1 cellular context compared by ENCODE assay signal in genomic region chr3:190597291-190597690, GRCh38.
TF ChIP-seq lines count a peak whose summit lies in the region.

No MANE protein-coding gene starts in this region.

TF ChIP-seq in GM23338, 12 proteins besides CTCF, POLR2A, EP300 and RAD21 (continued from another document):
- TF ChIP-seq, protein P1, sequence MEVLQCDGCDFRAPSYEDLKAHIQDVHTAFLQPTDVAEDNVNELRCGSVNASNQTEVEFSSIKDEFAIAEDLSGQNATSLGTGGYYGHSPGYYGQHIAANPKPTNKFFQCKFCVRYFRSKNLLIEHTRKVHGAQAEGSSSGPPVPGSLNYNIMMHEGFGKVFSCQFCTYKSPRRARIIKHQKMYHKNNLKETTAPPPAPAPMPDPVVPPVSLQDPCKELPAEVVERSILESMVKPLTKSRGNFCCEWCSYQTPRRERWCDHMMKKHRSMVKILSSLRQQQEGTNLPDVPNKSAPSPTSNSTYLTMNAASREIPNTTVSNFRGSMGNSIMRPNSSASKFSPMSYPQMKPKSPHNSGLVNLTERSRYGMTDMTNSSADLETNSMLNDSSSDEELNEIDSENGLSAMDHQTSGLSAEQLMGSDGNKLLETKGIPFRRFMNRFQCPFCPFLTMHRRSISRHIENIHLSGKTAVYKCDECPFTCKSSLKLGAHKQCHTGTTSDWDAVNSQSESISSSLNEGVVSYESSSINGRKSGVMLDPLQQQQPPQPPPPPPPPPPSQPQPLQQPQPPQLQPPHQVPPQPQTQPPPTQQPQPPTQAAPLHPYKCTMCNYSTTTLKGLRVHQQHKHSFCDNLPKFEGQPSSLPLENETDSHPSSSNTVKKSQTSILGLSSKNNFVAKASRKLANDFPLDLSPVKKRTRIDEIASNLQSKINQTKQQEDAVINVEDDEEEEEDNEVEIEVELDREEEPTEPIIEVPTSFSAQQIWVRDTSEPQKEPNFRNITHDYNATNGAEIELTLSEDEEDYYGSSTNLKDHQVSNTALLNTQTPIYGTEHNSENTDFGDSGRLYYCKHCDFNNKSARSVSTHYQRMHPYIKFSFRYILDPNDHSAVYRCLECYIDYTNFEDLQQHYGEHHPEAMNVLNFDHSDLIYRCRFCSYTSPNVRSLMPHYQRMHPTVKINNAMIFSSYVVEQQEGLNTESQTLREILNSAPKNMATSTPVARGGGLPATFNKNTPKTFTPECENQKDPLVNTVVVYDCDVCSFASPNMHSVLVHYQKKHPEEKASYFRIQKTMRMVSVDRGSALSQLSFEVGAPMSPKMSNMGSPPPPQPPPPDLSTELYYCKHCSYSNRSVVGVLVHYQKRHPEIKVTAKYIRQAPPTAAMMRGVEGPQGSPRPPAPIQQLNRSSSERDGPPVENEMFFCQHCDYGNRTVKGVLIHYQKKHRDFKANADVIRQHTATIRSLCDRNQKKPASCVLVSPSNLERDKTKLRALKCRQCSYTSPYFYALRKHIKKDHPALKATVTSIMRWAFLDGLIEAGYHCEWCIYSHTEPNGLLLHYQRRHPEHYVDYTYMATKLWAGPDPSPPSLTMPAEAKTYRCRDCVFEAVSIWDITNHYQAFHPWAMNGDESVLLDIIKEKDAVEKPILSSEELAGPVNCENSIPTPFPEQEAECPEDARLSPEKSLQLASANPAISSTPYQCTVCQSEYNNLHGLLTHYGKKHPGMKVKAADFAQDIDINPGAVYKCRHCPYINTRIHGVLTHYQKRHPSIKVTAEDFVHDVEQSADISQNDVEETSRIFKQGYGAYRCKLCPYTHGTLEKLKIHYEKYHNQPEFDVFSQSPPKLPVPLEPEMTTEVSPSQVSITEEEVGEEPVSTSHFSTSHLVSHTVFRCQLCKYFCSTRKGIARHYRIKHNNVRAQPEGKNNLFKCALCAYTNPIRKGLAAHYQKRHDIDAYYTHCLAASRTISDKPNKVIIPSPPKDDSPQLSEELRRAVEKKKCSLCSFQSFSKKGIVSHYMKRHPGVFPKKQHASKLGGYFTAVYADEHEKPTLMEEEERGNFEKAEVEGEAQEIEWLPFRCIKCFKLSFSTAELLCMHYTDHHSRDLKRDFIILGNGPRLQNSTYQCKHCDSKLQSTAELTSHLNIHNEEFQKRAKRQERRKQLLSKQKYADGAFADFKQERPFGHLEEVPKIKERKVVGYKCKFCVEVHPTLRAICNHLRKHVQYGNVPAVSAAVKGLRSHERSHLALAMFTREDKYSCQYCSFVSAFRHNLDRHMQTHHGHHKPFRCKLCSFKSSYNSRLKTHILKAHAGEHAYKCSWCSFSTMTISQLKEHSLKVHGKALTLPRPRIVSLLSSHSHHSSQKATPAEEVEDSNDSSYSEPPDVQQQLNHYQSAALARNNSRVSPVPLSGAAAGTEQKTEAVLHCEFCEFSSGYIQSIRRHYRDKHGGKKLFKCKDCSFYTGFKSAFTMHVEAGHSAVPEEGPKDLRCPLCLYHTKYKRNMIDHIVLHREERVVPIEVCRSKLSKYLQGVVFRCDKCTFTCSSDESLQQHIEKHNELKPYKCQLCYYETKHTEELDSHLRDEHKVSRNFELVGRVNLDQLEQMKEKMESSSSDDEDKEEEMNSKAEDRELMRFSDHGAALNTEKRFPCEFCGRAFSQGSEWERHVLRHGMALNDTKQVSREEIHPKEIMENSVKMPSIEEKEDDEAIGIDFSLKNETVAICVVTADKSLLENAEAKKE (CRISPR knock-in tag; IDR thresholded peaks at IDR 0.05): no peak
- no peak for TF ChIP-seq REST (IDR thresholded peaks at IDR 0.05; ENCODE audit: unreplicated experiment)
- TF ChIP-seq, protein P2, sequence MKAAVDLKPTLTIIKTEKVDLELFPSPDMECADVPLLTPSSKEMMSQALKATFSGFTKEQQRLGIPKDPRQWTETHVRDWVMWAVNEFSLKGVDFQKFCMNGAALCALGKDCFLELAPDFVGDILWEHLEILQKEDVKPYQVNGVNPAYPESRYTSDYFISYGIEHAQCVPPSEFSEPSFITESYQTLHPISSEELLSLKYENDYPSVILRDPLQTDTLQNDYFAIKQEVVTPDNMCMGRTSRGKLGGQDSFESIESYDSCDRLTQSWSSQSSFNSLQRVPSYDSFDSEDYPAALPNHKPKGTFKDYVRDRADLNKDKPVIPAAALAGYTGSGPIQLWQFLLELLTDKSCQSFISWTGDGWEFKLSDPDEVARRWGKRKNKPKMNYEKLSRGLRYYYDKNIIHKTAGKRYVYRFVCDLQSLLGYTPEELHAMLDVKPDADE (IDR thresholded peaks at IDR 0.05): no peak
- TF ChIP-seq CREB1 (CRISPR knock-in tag; IDR thresholded peaks at IDR 0.05; ENCODE audit: low read depth): no peak
- no peak for TF ChIP-seq JUNB (IDR thresholded peaks at IDR 0.05; ENCODE audit: unreplicated experiment)
- TF ChIP-seq ZNF114 (CRISPR knock-in tag; IDR thresholded peaks at IDR 0.05): no peak
- no peak for TF ChIP-seq NANOG (IDR thresholded peaks at IDR 0.05; ENCODE audit: borderline replicate concordance)
